Comparison of ENCODE assay signal across 20 cellular contexts in genomic region chr1:44537961-44538360, GRCh38.
DNase-seq lines count a peak whose midpoint lies in the region; ATAC-seq, FAIRE-seq and TF ChIP-seq lines count a peak whose summit lies in the region.
"Had no signal": no experiment of that assay in that cellular context is flagged by ENCODE, and none has a peak within 500 bp of the region (broad histone marks: within the 10 kb centered on the region; RNA-seq: fewer than 3 reads in every experiment).

No MANE protein-coding gene starts in this region.

- H3K79me2 ChIP-seq in GM23338 (replicated peaks; ENCODE audit: insufficient read depth) = peaks cover 50% of the 10 kb centered on the region
- no peaks in the 10 kb centered on the region for H3K79me2 ChIP-seq in hepatocyte

- no peaks in the 10 kb centered on the region for H3K9me3 Mint-ChIP-seq in GM23338
- H3K9me3 Mint-ChIP-seq in glutamatergic neuron (ENCODE audit: unreplicated experiment) = no peaks in the 10 kb centered on the region
- H3K9me3 Mint-ChIP-seq: CD4-positive, alpha-beta T cell had no signal

- H3K27me3 ChIP-seq in GM23338 (ENCODE audit: insufficient read depth) = no peaks in the 10 kb centered on the region
- H3K27me3 ChIP-seq in hepatocyte = peaks cover 3% of the 10 kb centered on the region

- no peak for FAIRE-seq in GM12891 (lab: Jason Lieb, UNC)
- FAIRE-seq: A549, D721Med, G401.6, GM12892, GM18507 had no signal

- TF ChIP-seq CTCF in GM23338 (conservative IDR thresholded peaks at IDR 0.05; ENCODE audit: low read depth in 2 of 2) (no peak), hepatocyte (IDR thresholded peaks at IDR 0.05; ENCODE audit: poor library complexity) (no peak), glutamatergic neuron (IDR thresholded peaks at IDR 0.05; ENCODE audit: partially characterized antibody, unreplicated experiment) (no peak)

- H3K36me3 ChIP-seq in GM23338 (ENCODE audit: insufficient read depth) (no peaks in the 10 kb centered on the region), hepatocyte (replicated peaks; ENCODE audit: insufficient read depth, low read depth) (no peaks in the 10 kb centered on the region)

- WGBS in hepatocyte (ENCODE audit: low lambda C conversion rate, missing lambda C conversion rate) = 71% methylated on average over 3 of the region's 3 CpGs

- no peak overlapping the region for H2AFZ ChIP-seq in GM23338
- H2AFZ ChIP-seq in hepatocyte = no peak overlapping the region

- H3K27ac ChIP-seq in GM23338 (ENCODE audit: low read depth) = peak overlapping the region; percentile 32; the same call in 1 of the 2 replicates
- H3K27ac ChIP-seq in cingulate gyrus (ENCODE audit: low read depth, low read length) = peak overlapping the region; percentile 83
- peak overlapping the region; percentile 8 for H3K27ac ChIP-seq in hepatocyte
- H3K27ac ChIP-seq: 22Rv1, A549, C4-2B, HL-60 had no signal

- H3F3A ChIP-seq in GM23338 (replicated peaks; ENCODE audit: low read depth) = peaks cover 25% of the 10 kb centered on the region; the same call in 1 of the 2 replicates

- H3K36me3 Mint-ChIP-seq in GM23338 (ENCODE audit: low read depth) (peaks cover 4% of the 10 kb centered on the region; the same call in 1 of the 3 replicates), glutamatergic neuron (ENCODE audit: unreplicated experiment) (peaks cover 4% of the 10 kb centered on the region)

- no peaks in the 10 kb centered on the region for H4K20me1 ChIP-seq in GM23338 (replicated peaks; ENCODE audit: insufficient read depth)
- no peaks in the 10 kb centered on the region for H4K20me1 ChIP-seq in hepatocyte (ENCODE audit: insufficient read depth, poor library complexity, severe bottlenecking)

- H3K4me3 ChIP-seq in GM23338 (no peak overlapping the region), hepatocyte (no peak overlapping the region)
- H3K4me3 ChIP-seq: A549 had no signal

- H3K4me1 Mint-ChIP-seq in GM23338 (peaks cover 66% of the 10 kb centered on the region), glutamatergic neuron (ENCODE audit: low read depth, unreplicated experiment) (peaks cover 9% of the 10 kb centered on the region)

- H3K4me3 Mint-ChIP-seq in GM23338 (no peak overlapping the region), glutamatergic neuron (ENCODE audit: unreplicated experiment) (no peak overlapping the region)
- H3K4me3 Mint-ChIP-seq: CD4-positive, alpha-beta T cell; HFFc6 had no signal

- no peak for ATAC-seq in GM23338
- ATAC-seq: A549, HCT116 had no signal

- no peak for TF ChIP-seq POLR2A in GM12891 (IDR thresholded peaks at IDR 0.05; ENCODE audit: low read depth, low read length)

- no peaks in the 10 kb centered on the region for H3K9me3 ChIP-seq in hepatocyte (ENCODE audit: low read depth)
- H3K9me3 ChIP-seq: Caco-2 had no signal

- H3K4me2 ChIP-seq in GM23338 (peak overlapping the region; percentile 10), hepatocyte (peak overlapping the region; percentile 18)
- H3K4me2 ChIP-seq: A549 had no signal

- H3K9me2 ChIP-seq in GM23338 (ENCODE audit: insufficient read depth) (peaks cover 5% of the 10 kb centered on the region; the same call in 1 of the 2 replicates), hepatocyte (replicated peaks; ENCODE audit: insufficient read depth) (no peaks in the 10 kb centered on the region)

- DNase-seq in GM23338 (ENCODE audit: low spot score) (no peak), hepatocyte (ENCODE audit: low spot score) (no peak), superior temporal gyrus (ENCODE audit: extremely low spot score) (peak; percentile 21), glutamatergic neuron (no peak), GM12891 (ENCODE audit: insufficient read length, low spot score) (no peak), NCI-H345 (lab: John Stamatoyannopoulos, UW) (no peak)
- DNase-seq: AML-193; Caco-2; CD4-positive, alpha-beta T cell; HFFc6 had no signal

- H3K27me3 Mint-ChIP-seq in GM23338 (ENCODE audit: insufficient read depth, low read depth, poor library complexity) = peaks cover 17% of the 10 kb centered on the region
- H3K27me3 Mint-ChIP-seq in glutamatergic neuron (ENCODE audit: unreplicated experiment) = peaks cover 4% of the 10 kb centered on the region

- H3K4me1 ChIP-seq in GM23338 (ENCODE audit: insufficient read depth) (peaks cover 74% of the 10 kb centered on the region), hepatocyte (ENCODE audit: insufficient read depth) (peaks cover 8% of the 10 kb centered on the region)

- H3K27ac Mint-ChIP-seq in GM23338 (no peak overlapping the region), glutamatergic neuron (ENCODE audit: unreplicated experiment) (no peak overlapping the region)
- H3K27ac Mint-ChIP-seq: CD4-positive, alpha-beta T cell; HFFc6 had no signal

TF ChIP-seq in GM23338, 12 proteins besides CTCF, POLR2A, EP300 and RAD21 (continues in another document):
- TF ChIP-seq CREB1 (CRISPR knock-in tag; IDR thresholded peaks at IDR 0.05; ENCODE audit: low read depth) = no peak
- no peak for TF ChIP-seq NANOG (IDR thresholded peaks at IDR 0.05; ENCODE audit: borderline replicate concordance)
- no peak for TF ChIP-seq EZH2 (IDR thresholded peaks at IDR 0.05; ENCODE audit: low read depth, unreplicated experiment)

TF ChIP-seq in GM12891, 5 proteins besides CTCF, POLR2A, EP300 and RAD21:
- no peak for TF ChIP-seq PAX5 (IDR thresholded peaks at IDR 0.05; ENCODE audit: insufficient read depth, low read length, severe bottlenecking)
- no peak for TF ChIP-seq SPI1 (IDR thresholded peaks at IDR 0.05; ENCODE audit: low read depth, low read length)
- no peak for TF ChIP-seq POU2F2 (IDR thresholded peaks at IDR 0.05; ENCODE audit: low read depth, low read length)
- TF ChIP-seq TAF1 (IDR thresholded peaks at IDR 0.05; ENCODE audit: low read depth, low read length) = no peak
- TF ChIP-seq POLR2AphosphoS5 (IDR thresholded peaks at IDR 0.05; ENCODE audit: low read depth, low read length) = no peak

Comparison
In these comparisons a context has a peak if more than half of its experiments do, and no peak if none do; other contexts are left out.
1. H3K27ac ChIP-seq: peak in every context shown above with its lines; median percentile 83 in cingulate gyrus; 32 in GM23338; 8 in hepatocyte.